ENCODE assay signal across 1 cellular context in the genomic region with DNA sequence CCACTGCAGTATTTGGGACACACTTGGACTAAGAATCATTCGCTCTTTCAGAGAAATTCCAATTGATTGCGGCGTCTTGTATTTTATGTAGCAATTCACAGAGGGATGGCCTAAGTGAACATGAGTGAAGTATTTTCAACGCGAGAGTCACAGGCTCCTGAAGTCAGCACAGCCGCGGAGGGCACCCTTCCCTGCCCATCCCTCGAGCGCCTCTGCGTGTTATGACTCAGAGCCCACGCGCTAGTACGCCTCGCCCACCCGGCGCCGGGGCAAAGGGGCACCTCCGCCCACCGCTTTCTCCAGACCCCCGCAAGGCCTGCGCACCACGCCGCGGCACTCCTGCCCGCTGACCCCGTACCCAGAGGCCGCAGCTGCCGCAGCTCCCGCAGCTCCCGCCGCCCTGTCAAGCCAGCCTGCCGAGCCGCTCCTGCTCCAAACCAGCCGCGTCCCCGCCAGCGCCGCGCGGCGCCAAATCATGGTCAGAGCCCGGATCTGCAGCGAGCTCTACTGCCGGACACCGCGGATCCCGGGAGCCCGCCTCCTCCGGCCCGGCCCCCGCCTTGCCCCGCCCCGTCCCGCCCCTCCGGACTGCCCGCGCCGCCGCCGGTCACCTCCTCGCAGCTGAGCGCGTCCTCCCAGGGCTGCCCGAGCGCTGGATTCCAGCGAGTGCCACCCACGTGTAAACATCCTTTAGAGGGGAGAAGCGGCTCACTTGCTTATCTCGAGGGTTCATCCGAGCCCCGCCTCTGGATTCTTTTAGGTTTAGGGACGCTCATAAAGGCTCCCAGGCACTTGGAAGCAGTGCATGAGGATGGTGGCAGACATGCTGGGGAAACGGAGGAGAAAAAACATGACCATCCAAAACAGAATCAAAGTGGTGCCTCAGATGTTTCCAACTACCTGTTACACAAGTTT.
A peak's percentile ranks its signal among the peaks of the same experiment; 100 is the strongest.
TF ChIP-seq lines count a peak whose summit lies in the region.

A gene with protein sequence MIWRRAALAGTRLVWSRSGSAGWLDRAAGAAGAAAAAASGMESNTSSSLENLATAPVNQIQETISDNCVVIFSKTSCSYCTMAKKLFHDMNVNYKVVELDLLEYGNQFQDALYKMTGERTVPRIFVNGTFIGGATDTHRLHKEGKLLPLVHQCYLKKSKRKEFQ (minus strand): TSS at position 509 of the 915 bp plus-strand sequence. CDS start 32 bp downstream, at position 477.

TF ChIP-seq in HepG2, 621 proteins besides CTCF, POLR2A, EP300 and RAD21 (continued from another document and continues in another):
- TF ChIP-seq, protein P1, sequence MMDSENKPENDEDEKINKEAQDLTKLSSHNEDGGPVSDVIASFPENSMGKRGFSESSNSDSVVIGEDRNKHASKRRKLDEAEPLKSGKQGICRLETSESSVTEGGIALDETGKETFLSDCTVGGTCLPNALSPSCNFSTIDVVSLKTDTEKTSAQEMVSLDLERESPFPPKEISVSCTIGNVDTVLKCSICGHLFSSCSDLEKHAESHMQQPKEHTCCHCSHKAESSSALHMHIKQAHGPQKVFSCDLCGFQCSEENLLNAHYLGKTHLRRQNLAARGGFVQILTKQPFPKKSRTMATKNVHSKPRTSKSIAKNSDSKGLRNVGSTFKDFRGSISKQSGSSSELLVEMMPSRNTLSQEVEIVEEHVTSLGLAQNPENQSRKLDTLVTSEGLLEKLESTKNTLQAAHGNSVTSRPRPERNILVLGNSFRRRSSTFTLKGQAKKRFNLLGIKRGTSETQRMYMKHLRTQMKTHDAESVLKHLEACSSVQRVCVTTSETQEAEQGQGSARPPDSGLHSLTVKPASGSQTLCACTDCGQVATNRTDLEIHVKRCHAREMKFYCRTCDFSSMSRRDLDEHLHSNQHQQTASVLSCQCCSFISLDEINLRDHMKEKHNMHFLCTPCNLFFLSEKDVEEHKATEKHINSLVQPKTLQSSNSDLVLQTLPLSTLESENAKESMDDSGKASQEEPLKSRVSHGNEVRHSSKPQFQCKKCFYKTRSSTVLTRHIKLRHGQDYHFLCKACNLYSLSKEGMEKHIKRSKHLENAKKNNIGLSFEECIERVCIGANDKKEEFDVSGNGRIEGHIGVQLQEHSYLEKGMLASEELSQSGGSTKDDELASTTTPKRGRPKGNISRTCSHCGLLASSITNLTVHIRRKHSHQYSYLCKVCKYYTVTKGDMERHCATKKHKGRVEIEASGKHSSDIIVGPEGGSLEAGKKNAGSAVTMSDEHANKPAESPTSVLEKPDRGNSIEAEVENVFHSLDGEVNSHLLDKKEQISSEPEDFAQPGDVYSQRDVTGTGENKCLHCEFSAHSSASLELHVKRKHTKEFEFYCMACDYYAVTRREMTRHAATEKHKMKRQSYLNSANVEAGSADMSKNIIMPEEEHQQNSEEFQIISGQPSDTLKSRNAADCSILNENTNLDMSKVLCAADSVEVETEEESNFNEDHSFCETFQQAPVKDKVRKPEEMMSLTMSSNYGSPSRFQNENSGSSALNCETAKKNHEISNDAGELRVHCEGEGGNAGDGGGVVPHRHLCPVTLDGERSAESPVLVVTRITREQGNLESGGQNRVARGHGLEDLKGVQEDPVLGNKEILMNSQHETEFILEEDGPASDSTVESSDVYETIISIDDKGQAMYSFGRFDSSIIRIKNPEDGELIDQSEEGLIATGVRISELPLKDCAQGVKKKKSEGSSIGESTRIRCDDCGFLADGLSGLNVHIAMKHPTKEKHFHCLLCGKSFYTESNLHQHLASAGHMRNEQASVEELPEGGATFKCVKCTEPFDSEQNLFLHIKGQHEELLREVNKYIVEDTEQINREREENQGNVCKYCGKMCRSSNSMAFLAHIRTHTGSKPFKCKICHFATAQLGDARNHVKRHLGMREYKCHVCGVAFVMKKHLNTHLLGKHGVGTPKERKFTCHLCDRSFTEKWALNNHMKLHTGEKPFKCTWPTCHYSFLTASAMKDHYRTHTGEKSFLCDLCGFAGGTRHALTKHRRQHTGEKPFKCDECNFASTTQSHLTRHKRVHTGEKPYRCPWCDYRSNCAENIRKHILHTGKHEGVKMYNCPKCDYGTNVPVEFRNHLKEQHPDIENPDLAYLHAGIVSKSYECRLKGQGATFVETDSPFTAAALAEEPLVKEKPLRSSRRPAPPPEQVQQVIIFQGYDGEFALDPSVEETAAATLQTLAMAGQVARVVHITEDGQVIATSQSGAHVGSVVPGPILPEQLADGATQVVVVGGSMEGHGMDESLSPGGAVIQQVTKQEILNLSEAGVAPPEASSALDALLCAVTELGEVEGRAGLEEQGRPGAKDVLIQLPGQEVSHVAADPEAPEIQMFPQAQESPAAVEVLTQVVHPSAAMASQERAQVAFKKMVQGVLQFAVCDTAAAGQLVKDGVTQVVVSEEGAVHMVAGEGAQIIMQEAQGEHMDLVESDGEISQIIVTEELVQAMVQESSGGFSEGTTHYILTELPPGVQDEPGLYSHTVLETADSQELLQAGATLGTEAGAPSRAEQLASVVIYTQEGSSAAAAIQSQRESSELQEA (CRISPR knock-in tag; IDR thresholded peaks at IDR 0.05; ENCODE audit: not compliant biosample characterization): no peak
- TF ChIP-seq ZNF24 (IDR thresholded peaks at IDR 0.05) (no peak), ZBTB7B (CRISPR knock-in tag; IDR thresholded peaks at IDR 0.05) (no peak), ZNF343 (CRISPR knock-in tag; IDR thresholded peaks at IDR 0.05) (peak; percentile 64; the same call in 1 of the 2 replicates), ZNF124 (CRISPR knock-in tag; IDR thresholded peaks at IDR 0.05) (no peak; the same call in 1 of the 2 replicates), ZFP1 (CRISPR knock-in tag; IDR thresholded peaks at IDR 0.05) (no peak), KAT7 (CRISPR knock-in tag; IDR thresholded peaks at IDR 0.05; ENCODE audit: borderline replicate concordance) (peak; percentile 90), ZNF253 (CRISPR knock-in tag; IDR thresholded peaks at IDR 0.05; ENCODE audit: borderline replicate concordance) (no peak), KDM3A (CRISPR knock-in tag; IDR thresholded peaks at IDR 0.05; ENCODE audit: low read depth) (peak; percentile 70; the same call in 1 of the 2 replicates), ONECUT2 (CRISPR knock-in tag; IDR thresholded peaks at IDR 0.05) (no peak), MYNN (CRISPR knock-in tag; IDR thresholded peaks at IDR 0.05; ENCODE audit: low read depth) (no peak), ATM (IDR thresholded peaks at IDR 0.05; ENCODE audit: borderline replicate concordance) (no peak), ZNF660 (CRISPR knock-in tag; IDR thresholded peaks at IDR 0.05; ENCODE audit: borderline replicate concordance, low read depth) (no peak), ZSCAN21 (CRISPR knock-in tag; IDR thresholded peaks at IDR 0.05; ENCODE audit: borderline replicate concordance) (no peak), DNMT3B (CRISPR knock-in tag; conservative IDR thresholded peaks at IDR 0.05) (no peak), TAF1 (CRISPR knock-in tag; IDR thresholded peaks at IDR 0.05) (peak; percentile 88), ZNF788 (CRISPR knock-in tag; IDR thresholded peaks at IDR 0.05; ENCODE audit: borderline replicate concordance) (peak; percentile 65; the same call in 1 of the 2 replicates), TAF15 (IDR thresholded peaks at IDR 0.05; ENCODE audit: low read depth, low read length, poor library complexity, severe bottlenecking) (no peak), NR2F6 (IDR thresholded peaks at IDR 0.05) (no peak), NR2F6 (CRISPR knock-in tag; IDR thresholded peaks at IDR 0.05) (no peak), ZNF776 (CRISPR knock-in tag; IDR thresholded peaks at IDR 0.05) (no peak), ZBTB21 (CRISPR knock-in tag; IDR thresholded peaks at IDR 0.05) (no peak)
- TF ChIP-seq, protein P2, sequence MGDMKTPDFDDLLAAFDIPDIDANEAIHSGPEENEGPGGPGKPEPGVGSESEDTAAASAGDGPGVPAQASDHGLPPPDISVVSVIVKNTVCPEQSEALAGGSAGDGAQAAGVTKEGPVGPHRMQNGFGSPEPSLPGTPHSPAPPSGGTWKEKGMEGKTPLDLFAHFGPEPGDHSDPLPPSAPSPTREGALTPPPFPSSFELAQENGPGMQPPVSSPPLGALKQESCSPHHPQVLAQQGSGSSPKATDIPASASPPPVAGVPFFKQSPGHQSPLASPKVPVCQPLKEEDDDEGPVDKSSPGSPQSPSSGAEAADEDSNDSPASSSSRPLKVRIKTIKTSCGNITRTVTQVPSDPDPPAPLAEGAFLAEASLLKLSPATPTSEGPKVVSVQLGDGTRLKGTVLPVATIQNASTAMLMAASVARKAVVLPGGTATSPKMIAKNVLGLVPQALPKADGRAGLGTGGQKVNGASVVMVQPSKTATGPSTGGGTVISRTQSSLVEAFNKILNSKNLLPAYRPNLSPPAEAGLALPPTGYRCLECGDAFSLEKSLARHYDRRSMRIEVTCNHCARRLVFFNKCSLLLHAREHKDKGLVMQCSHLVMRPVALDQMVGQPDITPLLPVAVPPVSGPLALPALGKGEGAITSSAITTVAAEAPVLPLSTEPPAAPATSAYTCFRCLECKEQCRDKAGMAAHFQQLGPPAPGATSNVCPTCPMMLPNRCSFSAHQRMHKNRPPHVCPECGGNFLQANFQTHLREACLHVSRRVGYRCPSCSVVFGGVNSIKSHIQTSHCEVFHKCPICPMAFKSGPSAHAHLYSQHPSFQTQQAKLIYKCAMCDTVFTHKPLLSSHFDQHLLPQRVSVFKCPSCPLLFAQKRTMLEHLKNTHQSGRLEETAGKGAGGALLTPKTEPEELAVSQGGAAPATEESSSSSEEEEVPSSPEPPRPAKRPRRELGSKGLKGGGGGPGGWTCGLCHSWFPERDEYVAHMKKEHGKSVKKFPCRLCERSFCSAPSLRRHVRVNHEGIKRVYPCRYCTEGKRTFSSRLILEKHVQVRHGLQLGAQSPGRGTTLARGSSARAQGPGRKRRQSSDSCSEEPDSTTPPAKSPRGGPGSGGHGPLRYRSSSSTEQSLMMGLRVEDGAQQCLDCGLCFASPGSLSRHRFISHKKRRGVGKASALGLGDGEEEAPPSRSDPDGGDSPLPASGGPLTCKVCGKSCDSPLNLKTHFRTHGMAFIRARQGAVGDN (CRISPR knock-in tag; IDR thresholded peaks at IDR 0.05): peak; percentile 92
- TF ChIP-seq, protein P3, sequence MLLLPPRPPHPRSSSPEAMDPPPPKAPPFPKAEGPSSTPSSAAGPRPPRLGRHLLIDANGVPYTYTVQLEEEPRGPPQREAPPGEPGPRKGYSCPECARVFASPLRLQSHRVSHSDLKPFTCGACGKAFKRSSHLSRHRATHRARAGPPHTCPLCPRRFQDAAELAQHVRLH (CRISPR knock-in tag; IDR thresholded peaks at IDR 0.05; ENCODE audit: borderline replicate concordance, low read depth): no peak
- TF ChIP-seq, protein P4, sequence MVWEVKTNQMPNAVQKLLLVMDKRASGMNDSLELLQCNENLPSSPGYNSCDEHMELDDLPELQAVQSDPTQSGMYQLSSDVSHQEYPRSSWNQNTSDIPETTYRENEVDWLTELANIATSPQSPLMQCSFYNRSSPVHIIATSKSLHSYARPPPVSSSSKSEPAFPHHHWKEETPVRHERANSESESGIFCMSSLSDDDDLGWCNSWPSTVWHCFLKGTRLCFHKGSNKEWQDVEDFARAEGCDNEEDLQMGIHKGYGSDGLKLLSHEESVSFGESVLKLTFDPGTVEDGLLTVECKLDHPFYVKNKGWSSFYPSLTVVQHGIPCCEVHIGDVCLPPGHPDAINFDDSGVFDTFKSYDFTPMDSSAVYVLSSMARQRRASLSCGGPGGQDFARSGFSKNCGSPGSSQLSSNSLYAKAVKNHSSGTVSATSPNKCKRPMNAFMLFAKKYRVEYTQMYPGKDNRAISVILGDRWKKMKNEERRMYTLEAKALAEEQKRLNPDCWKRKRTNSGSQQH (CRISPR knock-in tag; IDR thresholded peaks at IDR 0.05; ENCODE audit: low read depth): no peak
- TF ChIP-seq, protein P5, sequence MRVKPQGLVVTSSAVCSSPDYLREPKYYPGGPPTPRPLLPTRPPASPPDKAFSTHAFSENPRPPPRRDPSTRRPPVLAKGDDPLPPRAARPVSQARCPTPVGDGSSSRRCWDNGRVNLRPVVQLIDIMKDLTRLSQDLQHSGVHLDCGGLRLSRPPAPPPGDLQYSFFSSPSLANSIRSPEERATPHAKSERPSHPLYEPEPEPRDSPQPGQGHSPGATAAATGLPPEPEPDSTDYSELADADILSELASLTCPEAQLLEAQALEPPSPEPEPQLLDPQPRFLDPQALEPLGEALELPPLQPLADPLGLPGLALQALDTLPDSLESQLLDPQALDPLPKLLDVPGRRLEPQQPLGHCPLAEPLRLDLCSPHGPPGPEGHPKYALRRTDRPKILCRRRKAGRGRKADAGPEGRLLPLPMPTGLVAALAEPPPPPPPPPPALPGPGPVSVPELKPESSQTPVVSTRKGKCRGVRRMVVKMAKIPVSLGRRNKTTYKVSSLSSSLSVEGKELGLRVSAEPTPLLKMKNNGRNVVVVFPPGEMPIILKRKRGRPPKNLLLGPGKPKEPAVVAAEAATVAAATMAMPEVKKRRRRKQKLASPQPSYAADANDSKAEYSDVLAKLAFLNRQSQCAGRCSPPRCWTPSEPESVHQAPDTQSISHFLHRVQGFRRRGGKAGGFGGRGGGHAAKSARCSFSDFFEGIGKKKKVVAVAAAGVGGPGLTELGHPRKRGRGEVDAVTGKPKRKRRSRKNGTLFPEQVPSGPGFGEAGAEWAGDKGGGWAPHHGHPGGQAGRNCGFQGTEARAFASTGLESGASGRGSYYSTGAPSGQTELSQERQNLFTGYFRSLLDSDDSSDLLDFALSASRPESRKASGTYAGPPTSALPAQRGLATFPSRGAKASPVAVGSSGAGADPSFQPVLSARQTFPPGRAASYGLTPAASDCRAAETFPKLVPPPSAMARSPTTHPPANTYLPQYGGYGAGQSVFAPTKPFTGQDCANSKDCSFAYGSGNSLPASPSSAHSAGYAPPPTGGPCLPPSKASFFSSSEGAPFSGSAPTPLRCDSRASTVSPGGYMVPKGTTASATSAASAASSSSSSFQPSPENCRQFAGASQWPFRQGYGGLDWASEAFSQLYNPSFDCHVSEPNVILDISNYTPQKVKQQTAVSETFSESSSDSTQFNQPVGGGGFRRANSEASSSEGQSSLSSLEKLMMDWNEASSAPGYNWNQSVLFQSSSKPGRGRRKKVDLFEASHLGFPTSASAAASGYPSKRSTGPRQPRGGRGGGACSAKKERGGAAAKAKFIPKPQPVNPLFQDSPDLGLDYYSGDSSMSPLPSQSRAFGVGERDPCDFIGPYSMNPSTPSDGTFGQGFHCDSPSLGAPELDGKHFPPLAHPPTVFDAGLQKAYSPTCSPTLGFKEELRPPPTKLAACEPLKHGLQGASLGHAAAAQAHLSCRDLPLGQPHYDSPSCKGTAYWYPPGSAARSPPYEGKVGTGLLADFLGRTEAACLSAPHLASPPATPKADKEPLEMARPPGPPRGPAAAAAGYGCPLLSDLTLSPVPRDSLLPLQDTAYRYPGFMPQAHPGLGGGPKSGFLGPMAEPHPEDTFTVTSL (CRISPR knock-in tag; IDR thresholded peaks at IDR 0.05; ENCODE audit: borderline replicate concordance): no peak
- TF ChIP-seq, protein P6, sequence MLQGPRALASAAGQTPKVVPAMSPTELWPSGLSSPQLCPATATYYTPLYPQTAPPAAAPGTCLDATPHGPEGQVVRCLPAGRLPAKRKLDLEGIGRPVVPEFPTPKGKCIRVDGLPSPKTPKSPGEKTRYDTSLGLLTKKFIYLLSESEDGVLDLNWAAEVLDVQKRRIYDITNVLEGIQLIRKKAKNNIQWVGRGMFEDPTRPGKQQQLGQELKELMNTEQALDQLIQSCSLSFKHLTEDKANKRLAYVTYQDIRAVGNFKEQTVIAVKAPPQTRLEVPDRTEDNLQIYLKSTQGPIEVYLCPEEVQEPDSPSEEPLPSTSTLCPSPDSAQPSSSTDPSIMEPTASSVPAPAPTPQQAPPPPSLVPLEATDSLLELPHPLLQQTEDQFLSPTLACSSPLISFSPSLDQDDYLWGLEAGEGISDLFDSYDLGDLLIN (CRISPR knock-in tag; IDR thresholded peaks at IDR 0.05; ENCODE audit: borderline replicate concordance): 0 out of 2 replicates have a peak, but pooled peaks have one; percentile 30
